ENCODE assay signal across 8 cellular contexts in genomic region chr17:29590261-29590978, GRCh38. TPM values are rescaled to one million over a fixed set of nuclear protein-coding genes. Genes with fewer than 3 reads are reported as not detected.
A peak's percentile ranks its signal among the peaks of the same experiment; 100 is the strongest.
DNase-seq lines count a peak whose midpoint lies in the region; ATAC-seq and TF ChIP-seq lines count a peak whose summit lies in the region.

No MANE protein-coding gene starts in this region.

- no peaks in the 10 kb centered on the region for H3K36me3 ChIP-seq in adrenal gland (replicated peaks in 1 of 2)
- H3K36me3 ChIP-seq in iPS-18a (ENCODE audit: control insufficient read depth, low read depth, low read length): no peaks in the 10 kb centered on the region

- DNase-seq in EL: peak; percentile 75
- peak; percentile 55 for DNase-seq in NAMALWA (ENCODE audit: low spot score)
- DNase-seq in adrenal gland: peak in 3 of 7 donors; percentile 31 to 36 (median 35)
- DNase-seq in stimulated activated naive B cell treated with anti-CD40 and anti-IgM and Interleukin-4, amounts not matched to agents 10 μg/mL and 1 μg/mL and 100 μg/mL, for 72 hours: no peak
- DNase-seq in activated effector memory CD4-positive, alpha-beta T cell treated with anti-CD3 and anti-CD28 coated beads, Interleukin-2, amount 50 U/mL, for 16 hours: no peak
- no peak for DNase-seq in activated gamma-delta T cell treated with Interleukin-2 at 50 U/mL for 16 hours

- no peak for TF ChIP-seq CTCF in adrenal gland (IDR thresholded peaks at IDR 0.05)

- peak overlapping the region; percentile 87 for H3K27ac Mint-ChIP-seq in stimulated activated naive B cell treated with anti-CD40 and anti-IgM and Interleukin-4, amounts not matched to agents 10 μg/mL and 1 μg/mL and 100 μg/mL, for 72 hours

- ATAC-seq in stimulated activated naive B cell treated with anti-CD40 and anti-IgM and Interleukin-4, amounts not matched to agents 10 μg/mL and 1 μg/mL and 100 μg/mL, for 72 hours (replicated peaks): no peak
- ATAC-seq in GM21576 (IDR thresholded peaks at IDR 0.05; ENCODE audit: unreplicated experiment): no peak

- peaks cover 49 to 56% of the 10 kb centered on the region in 2 donors for H3K4me1 ChIP-seq in adrenal gland (replicated peaks in 1 of 2)
- H3K4me1 ChIP-seq in iPS-18a (ENCODE audit: control insufficient read depth, low read depth, low read length): peaks cover 37% of the 10 kb centered on the region

- H3K9me3 ChIP-seq in adrenal gland (replicated peaks in 1 of 3) (no peaks in the 10 kb centered on the region), iPS-18a (ENCODE audit: control insufficient read depth, low read depth, low read length) (no peaks in the 10 kb centered on the region)

- H3K27me3 ChIP-seq in adrenal gland (no peaks in the 10 kb centered on the region), iPS-18a (ENCODE audit: control insufficient read depth, insufficient read depth, low read length) (peaks cover 8% of the 10 kb centered on the region)

- H3K4me3 Mint-ChIP-seq in stimulated activated naive B cell treated with anti-CD40 and anti-IgM and Interleukin-4, amounts not matched to agents 10 μg/mL and 1 μg/mL and 100 μg/mL, for 72 hours: peak overlapping the region; percentile 86 to 90

- H3K27ac ChIP-seq in adrenal gland: peak overlapping the region in 4 of 5 donors; percentile 10 to 84 (median 70)
- H3K27ac ChIP-seq in iPS-18a (ENCODE audit: low read length): no peak overlapping the region

- 34 to 49% (median 44%) methylated on average over 16 to 28 of the region's 28 CpGs for WGBS in adrenal gland, 4 donors

- H3K4me3 ChIP-seq in adrenal gland (peak overlapping the region in 1 of 4 donors; percentile 61), iPS-18a (ENCODE audit: low read length) (peak overlapping the region; percentile 82)

- H3K27me3 Mint-ChIP-seq in stimulated activated naive B cell treated with anti-CD40 and anti-IgM and Interleukin-4, amounts not matched to agents 10 μg/mL and 1 μg/mL and 100 μg/mL, for 72 hours: peaks cover 0 to 15% of the 10 kb centered on the region in 2 donors

- H3K36me3 Mint-ChIP-seq in stimulated activated naive B cell treated with anti-CD40 and anti-IgM and Interleukin-4, amounts not matched to agents 10 μg/mL and 1 μg/mL and 100 μg/mL, for 72 hours: peaks cover 0 to 2% of the 10 kb centered on the region in 2 donors

- intact Hi-C loops in adrenal gland (cut with DNase I): no loop called here

- TF ChIP-seq POLR2A in adrenal gland (IDR thresholded peaks at IDR 0.05): no peak

- no peaks in the 10 kb centered on the region for H3K9me3 Mint-ChIP-seq in stimulated activated naive B cell treated with anti-CD40 and anti-IgM and Interleukin-4, amounts not matched to agents 10 μg/mL and 1 μg/mL and 100 μg/mL, for 72 hours

- peak overlapping the region; percentile 67 for H3K9ac ChIP-seq in iPS-18a (ENCODE audit: low read length)

- H3K4me1 Mint-ChIP-seq in stimulated activated naive B cell treated with anti-CD40 and anti-IgM and Interleukin-4, amounts not matched to agents 10 μg/mL and 1 μg/mL and 100 μg/mL, for 72 hours: peaks cover 38 to 73% of the 10 kb centered on the region in 2 donors

RNA-seq across cellular contexts. Expression of gene GIT1, which starts 1.0 kb away (rescaled TPM):
- total RNA-seq in adrenal gland: 10 to 100 TPM; 21.3 to 36.6 (median 31.7) TPM
- polyA plus RNA-seq in adrenal gland: 10 to 100 TPM; 13.7 to 51.6 (median 33.4) TPM

RNA-seq across cellular contexts. Expression of gene ANKRD13B, which starts 2.5 kb away (rescaled TPM):
- total RNA-seq in adrenal gland: 10 to 100 TPM in 1 of 8 donors, 1 to 10 TPM in 7; 2.5 to 11.7 (median 5.4) TPM
- 10 to 100 TPM in 1 of 3 donors, 1 to 10 TPM in 2; 1.0 to 23.8 (median 7.2) TPM for polyA plus RNA-seq in adrenal gland

RNA-seq across cellular contexts. Expression of gene TP53I13, which starts 21.9 kb away (rescaled TPM):
- 10 to 100 TPM; 22.0 to 70.5 (median 45.2) TPM for total RNA-seq in adrenal gland
- 100 to 1,000 TPM in 2 of 3 donors, 1 to 10 TPM in 1; 4.2 to 163 (median 135) TPM for polyA plus RNA-seq in adrenal gland

RNA-seq across cellular contexts. Expression of gene ABHD15, which starts 23.6 kb away (rescaled TPM):
- 10 to 100 TPM in 1 of 8 donors, 1 to 10 TPM in 7; 4.7 to 11.1 (median 7.5) TPM for total RNA-seq in adrenal gland
- 1 to 10 TPM; 2.9 to 4.1 (median 3.0) TPM for polyA plus RNA-seq in adrenal gland

RNA-seq across cellular contexts. Expression of gene CORO6, which starts 32.3 kb away (rescaled TPM):
- total RNA-seq in adrenal gland: 10 to 100 TPM in 1 of 8 donors, 1 to 10 TPM in 7; 1.1 to 14.8 (median 5.6) TPM
- polyA plus RNA-seq in adrenal gland: 10 to 100 TPM in 2 of 3 donors, under 1 TPM in 1; 0.44 to 34.0 (median 25.5) TPM

Comparison
In these comparisons a context has a peak if more than half of its experiments do, and no peak if none do; other contexts are left out.
1. DNase-seq: peak in EL (single experiment) and NAMALWA (single experiment); none in stimulated activated naive B cell treated with anti-CD40 and anti-IgM and Interleukin-4, amounts not matched to agents 10 μg/mL and 1 μg/mL and 100 μg/mL, for 72 hours (single experiment), activated effector memory CD4-positive, alpha-beta T cell treated with anti-CD3 and anti-CD28 coated beads, Interleukin-2, amount 50 U/mL, for 16 hours (single experiment) and activated gamma-delta T cell treated with Interleukin-2 at 50 U/mL for 16 hours (single experiment).